Comparison of ENCODE assay signal across 14 cellular contexts in genomic region chr17:72840019-72840418, GRCh38.
DNase-seq lines count a peak whose midpoint lies in the region; TF ChIP-seq lines count a peak whose summit lies in the region.
"Had no signal": no experiment of that assay in that cellular context is flagged by ENCODE, and none has a peak within 500 bp of the region (broad histone marks: within the 10 kb centered on the region; RNA-seq: fewer than 3 reads in every experiment).

No MANE protein-coding gene starts in this region.

- TF ChIP-seq CTCF in neural crest cell (conservative IDR thresholded peaks at IDR 0.05) (no peak), GM20000 (IDR thresholded peaks at IDR 0.05; ENCODE audit: extremely low read depth, missing control alignments) (no peak)

- peaks cover 2% of the 10 kb centered on the region for H3K36me3 Mint-ChIP-seq in neural crest cell (ENCODE audit: low read depth)

- H3K4me1 Mint-ChIP-seq in neural crest cell: peaks cover 6% of the 10 kb centered on the region
- H3K4me1 Mint-ChIP-seq: CD4-positive, alpha-beta memory T cell had no signal

- H3K4me3 Mint-ChIP-seq in neural crest cell: no peak overlapping the region
- H3K4me3 Mint-ChIP-seq: CD4-positive, alpha-beta memory T cell; HFFc6 had no signal

- peak; percentile 11 for DNase-seq in LHCN-M2 (ENCODE audit: low read depth)
- peak; percentile 17 for DNase-seq in foreskin melanocyte
- DNase-seq in neural crest cell (ENCODE audit: low read depth, low spot score): no peak
- DNase-seq in GM20000 (ENCODE audit: low spot score): no peak
- no peak for DNase-seq in NCI-H2171 (lab: John Stamatoyannopoulos, UW)
- DNase-seq in NCI-H1436 (lab: John Stamatoyannopoulos, UW): no peak
- DNase-seq: BE2C; Calu3; CD4-positive, alpha-beta memory T cell; COR-L47; DMS53; DMS79 treated with DMSO at 0.1 percent for 48 hours; GOT3; HFFc6 had no signal

- no peaks in the 10 kb centered on the region for H3K9me3 Mint-ChIP-seq in neural crest cell

- peak overlapping the region; percentile 37 for H3K27ac Mint-ChIP-seq in neural crest cell (ENCODE audit: unreplicated experiment)
- H3K27ac Mint-ChIP-seq: HFFc6 had no signal

- H3K27me3 Mint-ChIP-seq in neural crest cell (ENCODE audit: low read depth): no peaks in the 10 kb centered on the region
- H3K27me3 Mint-ChIP-seq: CD4-positive, alpha-beta memory T cell had no signal

Comparison
In these comparisons a context has a peak if more than half of its experiments do, and no peak if none do; other contexts are left out.
1. DNase-seq: peak in LHCN-M2 (single experiment) and foreskin melanocyte (single experiment); none in neural crest cell (single experiment), GM20000 (single experiment), NCI-H2171 (single experiment) and NCI-H1436 (single experiment).